ENCODE assay signal across 1 cellular context in genomic region chr2:108928660-108929377, GRCh38.
TF ChIP-seq lines count a peak whose summit lies in the region.

No MANE protein-coding gene starts in this region.

TF ChIP-seq in HepG2, 621 proteins besides CTCF, POLR2A, EP300 and RAD21 (continued from another document):
- no peak for TF ChIP-seq TOE1 (CRISPR knock-in tag; IDR thresholded peaks at IDR 0.05)
- TF ChIP-seq RFXAP (CRISPR knock-in tag; IDR thresholded peaks at IDR 0.05; ENCODE audit: borderline replicate concordance), result no peak
- TF ChIP-seq MAFF (IDR thresholded peaks at IDR 0.05; ENCODE audit: low read depth, low read length), result peak; percentile 82
- TF ChIP-seq MAFK (conservative IDR thresholded peaks at IDR 0.05 in 1 of 2, IDR thresholded peaks at IDR 0.05 in 1 of 2; ENCODE audit: low read length in 2 of 2), result peak in 1 of 2 experiments; percentile 81; a peak in 2 of 4 replicates
- TF ChIP-seq ZNF354B (CRISPR knock-in tag; IDR thresholded peaks at IDR 0.05), result no peak
- TF ChIP-seq ZNF746 (CRISPR knock-in tag; IDR thresholded peaks at IDR 0.05), result no peak
- no peak for TF ChIP-seq CHCHD3 (CRISPR knock-in tag; IDR thresholded peaks at IDR 0.05)
- TF ChIP-seq ATF7 (IDR thresholded peaks at IDR 0.05), result no peak
- TF ChIP-seq ATF7 (CRISPR knock-in tag; IDR thresholded peaks at IDR 0.05), result no peak
- no peak for TF ChIP-seq ZNF121 (CRISPR knock-in tag; IDR thresholded peaks at IDR 0.05)
- no peak for TF ChIP-seq RXRA (CRISPR knock-in tag; IDR thresholded peaks at IDR 0.05)
- no peak for TF ChIP-seq ZBTB25 (CRISPR knock-in tag; IDR thresholded peaks at IDR 0.05)
- TF ChIP-seq EED (CRISPR knock-in tag; IDR thresholded peaks at IDR 0.05), result no peak
